In the genomic region with DNA sequence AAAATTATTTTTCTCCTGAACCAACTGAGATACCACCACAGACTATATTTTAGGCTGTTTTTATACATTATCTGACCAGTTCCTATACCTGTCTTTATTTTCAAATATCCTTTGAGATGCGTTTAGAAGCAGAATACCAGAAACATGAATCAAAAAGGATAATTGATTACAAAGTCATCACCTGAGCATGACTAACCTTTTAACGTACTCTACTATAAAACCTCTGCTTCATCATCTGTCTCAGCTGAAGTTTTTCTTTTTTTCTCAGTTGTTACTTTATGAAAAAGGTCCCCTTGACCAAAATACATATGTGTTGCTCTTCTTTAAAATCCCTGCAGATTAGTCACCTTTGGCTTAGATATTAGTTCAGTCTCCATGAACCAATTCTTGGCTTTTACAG, we compare ENCODE assay signal across 24 cellular contexts.
"Had no signal": no experiment of that assay in that cellular context is flagged by ENCODE, and none has a peak within 500 bp of the region (broad histone marks: within the 10 kb centered on the region; RNA-seq: fewer than 3 reads in every experiment).

No MANE protein-coding gene starts in this region.

- ATAC-seq: activated CD4-positive, alpha-beta T cell treated with anti-CD3 and anti-CD28 coated beads for 36 hours; activated T-helper 17 cell treated with anti-CD3 and anti-CD28 coated beads, Interleukin-2, amount 50 U/mL, for 72 hours; T-cell had no signal

- H3K4me3 Mint-ChIP-seq: activated CD4-positive, alpha-beta memory T cell treated with anti-CD3 and anti-CD28 coated beads, Interleukin-2, amount 10 ng/mL, durations not matched to agents 7 days and 5 days; activated CD4-positive, alpha-beta T cell treated with anti-CD3 and anti-CD28 coated beads for 36 hours; activated naive CD4-positive, alpha-beta T cell treated with anti-CD3 and anti-CD28 coated beads for 36 hours; activated naive CD8-positive, alpha-beta T cell; activated T-helper 17 cell treated with anti-CD3 and anti-CD28 coated beads, Interleukin-2, amount 50 U/mL, for 72 hours; T-cell had no signal

- H3K4me2 ChIP-seq: KMS-11 had no signal

- H3K27me3 Mint-ChIP-seq: activated CD4-positive, alpha-beta memory T cell treated with anti-CD3 and anti-CD28 coated beads, Interleukin-2, amount 10 ng/mL, durations not matched to agents 7 days and 5 days; activated CD4-positive, alpha-beta T cell treated with anti-CD3 and anti-CD28 coated beads for 36 hours; activated naive CD8-positive, alpha-beta T cell; activated T-helper 17 cell treated with anti-CD3 and anti-CD28 coated beads, Interleukin-2, amount 50 U/mL, for 72 hours had no signal

- H3K36me3 Mint-ChIP-seq: activated naive CD8-positive, alpha-beta T cell had no signal

- H3K36me3 ChIP-seq: brain microvascular endothelial cell had no signal

- DNase-seq: activated CD4-positive, alpha-beta memory T cell treated with anti-CD3 and anti-CD28 coated beads, Interleukin-2, amount 10 ng/mL, durations not matched to agents 7 days and 5 days; activated CD4-positive, alpha-beta T cell treated with anti-CD3 and anti-CD28 coated beads for 36 hours; activated CD4-positive, alpha-beta T cell treated with anti-CD3 and anti-CD28 coated beads, Interleukin-2, amount 50 U/mL, for 1 hour; activated CD4-positive, CD25-positive, alpha-beta regulatory T cell; activated gamma-delta T cell; activated naive CD4-positive, alpha-beta T cell treated with anti-CD3 and anti-CD28 coated beads for 36 hours; activated T-cell treated with anti-CD3 and anti-CD28 coated beads for 4 hours; activated T-cell treated with anti-CD3 and anti-CD28 coated beads, Interleukin-2, amount 50 U/mL, for 48 hours; amygdala; brain microvascular endothelial cell; caudate nucleus; NCI-H1092; NCI-H2171; NCI-H226; NCI-H510A; NCI-H526 treated with DMSO at 0.1 percent for 48 hours; NK-92 treated with Interleukin-12 subunit alpha and Interleukin-12 subunit beta, amount 100 ng/mL, for 24 hours; SIG-M5; T-cell had no signal

- H3K9me3 Mint-ChIP-seq: activated CD4-positive, alpha-beta memory T cell treated with anti-CD3 and anti-CD28 coated beads, Interleukin-2, amount 10 ng/mL, durations not matched to agents 7 days and 5 days; activated naive CD4-positive, alpha-beta T cell treated with anti-CD3 and anti-CD28 coated beads for 36 hours; activated T-helper 17 cell treated with anti-CD3 and anti-CD28 coated beads, Interleukin-2, amount 50 U/mL, for 72 hours; T-cell had no signal

- H3K27me3 ChIP-seq: brain microvascular endothelial cell had no signal

- H3K9ac ChIP-seq: KMS-11 had no signal

- FAIRE-seq: RCC 7860 had no signal

- H3K27ac Mint-ChIP-seq: activated CD4-positive, alpha-beta memory T cell treated with anti-CD3 and anti-CD28 coated beads, Interleukin-2, amount 10 ng/mL, durations not matched to agents 7 days and 5 days; activated CD4-positive, alpha-beta T cell treated with anti-CD3 and anti-CD28 coated beads for 36 hours; activated naive CD4-positive, alpha-beta T cell treated with anti-CD3 and anti-CD28 coated beads for 36 hours; activated naive CD8-positive, alpha-beta T cell; activated T-helper 17 cell treated with anti-CD3 and anti-CD28 coated beads, Interleukin-2, amount 50 U/mL, for 72 hours; T-cell had no signal

- H3K27ac ChIP-seq: brain microvascular endothelial cell, KMS-11, VCaP had no signal
